24 cellular contexts compared by ENCODE assay signal in the genomic region with DNA sequence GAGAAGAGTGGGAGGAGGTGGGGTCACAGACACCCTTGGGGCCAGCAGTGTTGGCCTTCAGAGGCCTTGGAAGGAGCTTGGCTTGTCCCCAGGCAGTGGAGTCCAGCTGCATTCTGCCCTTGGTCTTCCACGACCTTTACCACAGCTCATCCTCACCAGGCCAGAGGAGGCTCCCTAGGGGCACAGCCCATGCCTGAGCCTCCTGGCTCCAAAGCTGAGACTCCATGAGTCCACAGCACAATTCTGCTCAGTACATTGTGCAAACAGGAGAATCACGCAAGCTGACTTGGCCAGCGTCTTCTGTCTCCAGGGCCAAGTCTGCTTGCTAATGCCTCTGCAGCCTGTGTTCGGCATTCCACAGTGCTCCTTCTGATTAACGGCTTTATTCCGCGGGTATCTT.
DNase-seq lines count a peak whose midpoint lies in the region; ATAC-seq, FAIRE-seq and TF ChIP-seq lines count a peak whose summit lies in the region.
"Had no signal": no experiment of that assay in that cellular context is flagged by ENCODE, and none has a peak within 500 bp of the region (broad histone marks: within the 10 kb centered on the region; RNA-seq: fewer than 3 reads in every experiment).

No MANE protein-coding gene starts in this region.

- no peak for FAIRE-seq in kidney (lab: Jason Lieb, UNC)
- FAIRE-seq: urothelium cell line had no signal

- no peak for TF ChIP-seq POLR2A in uterus (IDR thresholded peaks at IDR 0.05)

- no peaks in the 10 kb centered on the region for H3K27me3 ChIP-seq in uterus
- H3K27me3 ChIP-seq: Peyer's patch, stomach had no signal

- no peaks in the 10 kb centered on the region for H3K4me1 ChIP-seq in kidney (ENCODE audit: control insufficient read depth in 1 of 2, insufficient read depth in 1 of 2, low read depth in 1 of 2, low read length in 2 of 2)
- H3K4me1 ChIP-seq in uterus, result no peaks in the 10 kb centered on the region
- H3K4me1 ChIP-seq: Peyer's patch had no signal

- H3K4me3 ChIP-seq in fibroblast of mammary gland (ENCODE audit: control insufficient read depth, low read depth, low read length), result no peak overlapping the region
- H3K4me3 ChIP-seq in kidney (ENCODE audit: low read length in 2 of 2), result no peak overlapping the region
- H3K4me3 ChIP-seq in uterus, result no peak overlapping the region
- H3K4me3 ChIP-seq: Peyer's patch, SK-N-MC, stomach had no signal

- no peak overlapping the region for H3K9ac ChIP-seq in kidney (ENCODE audit: low read length in 2 of 2)

- ATAC-seq in HG02623 (IDR thresholded peaks at IDR 0.05; ENCODE audit: unreplicated experiment) (no peak), GM21786 (IDR thresholded peaks at IDR 0.05; ENCODE audit: unreplicated experiment) (no peak), GM18873 (IDR thresholded peaks at IDR 0.05; ENCODE audit: low FRiP score, unreplicated experiment) (no peak)
- ATAC-seq: activated T-helper 17 cell treated with anti-CD3 and anti-CD28 coated beads, Interleukin-2, amount 50 U/mL, for 72 hours; esophagus mucosa; left colon had no signal

- no peaks in the 10 kb centered on the region for H3K36me3 ChIP-seq in kidney (ENCODE audit: control insufficient read depth in 1 of 2, insufficient read depth in 2 of 2, low read length in 2 of 2)
- no peaks in the 10 kb centered on the region for H3K36me3 ChIP-seq in uterus
- H3K36me3 ChIP-seq: Peyer's patch, stomach had no signal

- DNase-seq in fibroblast of mammary gland (ENCODE audit: low read depth) (peak; percentile 65), kidney (peak; percentile 83), posterior vena cava (ENCODE audit: low spot score) (peak; percentile 87), uterus (peak; percentile 45 to 64)
- DNase-seq: activated naive CD8-positive, alpha-beta T cell treated with anti-CD3 and anti-CD28 coated beads, Interleukin-2, amount 10 ng/mL, durations not matched to agents 7 days and 5 days; CD4-positive, alpha-beta memory T cell; DMS153; effector CD8-positive, alpha-beta T cell; KBM-7; left colon; MM.1S; NCI-H1417 treated with DMSO at 0.1 percent for 48 hours; NCI-H2107; NCI-H510A; Peyer's patch; stimulated activated CD4-positive, alpha-beta T cell treated with anti-CD3 and anti-CD28 coated beads, Interleukin-12 subunit alpha, Interleukin-12 subunit beta, amount 100 ng/mL, for 4 hours; stomach had no signal

- intact Hi-C loops in kidney (cut with DNase I), result no loop called here
- intact Hi-C loops in posterior vena cava (cut with DNase I), result loop anchor here in 1 of 2 donors (10.0 kb wide), 1 partner anchor 1477 kb away; no protein-coding TSS in a partner anchor
- intact Hi-C loops in uterus (cut with DNase I; ENCODE audit: low total_unique reads), result no loop called here

- H3K27ac ChIP-seq in kidney (ENCODE audit: low read depth in 2 of 2, low read length in 2 of 2), result no peak overlapping the region
- H3K27ac ChIP-seq in uterus, result no peak overlapping the region
- H3K27ac ChIP-seq: Peyer's patch, SK-N-MC had no signal

- TF ChIP-seq CTCF in fibroblast of mammary gland (conservative IDR thresholded peaks at IDR 0.05; ENCODE audit: control insufficient read depth, insufficient read depth, low read depth, low read length) (no peak), kidney (IDR thresholded peaks at IDR 0.05; ENCODE audit: borderline replicate concordance, extremely low read depth, insufficient read depth) (no peak), uterus (IDR thresholded peaks at IDR 0.05) (no peak)

- H3K9me3 ChIP-seq in kidney (ENCODE audit: control insufficient read depth in 1 of 2, low read length in 2 of 2) (peaks cover 0 to 16% of the 10 kb centered on the region in 2 donors), uterus (no peaks in the 10 kb centered on the region)
- H3K9me3 ChIP-seq: Peyer's patch had no signal
